In genomic region chr3:46693038-46693896, GRCh38 we compare ENCODE assay signal across 9 cellular contexts. TPM values are rescaled to one million over a fixed set of nuclear protein-coding genes. Genes with fewer than 3 reads are reported as not detected.
A peak's percentile ranks its signal among the peaks of the same experiment; 100 is the strongest.
DNase-seq lines count a peak whose midpoint lies in the region; ATAC-seq, FAIRE-seq and TF ChIP-seq lines count a peak whose summit lies in the region.
"Had no signal": no experiment of that assay in that cellular context is flagged by ENCODE, and none has a peak within 500 bp of the region (broad histone marks: within the 10 kb centered on the region; RNA-seq: fewer than 3 reads in every experiment).

Gene ALS2CL, minus strand, starts transcription at chr3:46693679. Its CDS starts 4,239 bp downstream, at chr3:46689440.

- H3K27me3 ChIP-seq in ovary, result no peaks in the 10 kb centered on the region
- H3K27me3 ChIP-seq in upper lobe of left lung, result no peaks in the 10 kb centered on the region

- peak within 1 kb of the TSS; percentile 28; the same call in 1 of the 2 replicates for H3K4me3 ChIP-seq in GM08714 (ENCODE audit: low read length)
- peak within 1 kb of the TSS; percentile 50 for H3K4me3 ChIP-seq in OCI-LY7 (ENCODE audit: low read depth, low read length, poor library complexity, severe bottlenecking)
- H3K4me3 ChIP-seq in ovary, result peak within 1 kb of the TSS; percentile 38
- peak within 1 kb of the TSS; percentile 60 to 78 (median 70) for H3K4me3 ChIP-seq in upper lobe of left lung

- no peak for TF ChIP-seq POLR2A in ovary (IDR thresholded peaks at IDR 0.05)
- TF ChIP-seq POLR2A in upper lobe of left lung (IDR thresholded peaks at IDR 0.05), result peak in 3 of 4 donors; percentile 62 to 92 (median 82)

- BruUV-seq in OCI-LY7 (replicated peaks; lab: Mats Ljungman, UMichigan), result no TSS peak

- peak; percentile 66 to 73 for ATAC-seq in upper lobe of left lung (ENCODE audit: low FRiP score in 2 of 2)
- ATAC-seq in GM18517 (IDR thresholded peaks at IDR 0.05; ENCODE audit: unreplicated experiment), result no peak

- POLR2A ChIA-PET in OCI-LY7 (lab: Charles Lee), result no interaction called here

- DNase-seq in OCI-LY7 (ENCODE audit: low spot score) (peak; percentile 22), frontal cortex (ENCODE audit: low spot score in 2 of 2) (peak; percentile 55 to 82), ovary (peak; percentile 50 to 68 (median 67)), upper lobe of left lung (peak; percentile 84 to 93), occipital lobe (lab: John Stamatoyannopoulos, UW) (no peak)
- peak; percentile 90 for DNase-seq in activated effector memory CD4-positive, alpha-beta T cell treated with anti-CD3 and anti-CD28 coated beads, Interleukin-2, amount 50 U/mL, for 16 hours

- H3K27ac ChIP-seq in OCI-LY7 (ENCODE audit: low read depth, low read length, poor library complexity, severe bottlenecking) (no peak within 1 kb of the TSS), ovary (peak within 1 kb of the TSS; percentile 73 to 76), upper lobe of left lung (peak within 1 kb of the TSS; percentile 93 to 96 (median 94))

- intact Hi-C loops in OCI-LY7 (cut with micrococcal nuclease; ENCODE audit: unreplicated experiment), result no loop called here
- intact Hi-C loops in ovary (cut with DNase I), result no loop called here

- no peak for FAIRE-seq in frontal cortex (lab: Jason Lieb, UNC)
- FAIRE-seq: endometrium had no signal

- H3K36me3 ChIP-seq in OCI-LY7 (ENCODE audit: insufficient read depth, low read length) (no peaks in the 10 kb centered on the region), ovary (no peaks in the 10 kb centered on the region), upper lobe of left lung (peaks cover 0 to 7% (median 2%) of the 10 kb centered on the region in 4 donors)

- H3K9me3 ChIP-seq in OCI-LY7 (ENCODE audit: low read length) (no peaks in the 10 kb centered on the region), ovary (no peaks in the 10 kb centered on the region), upper lobe of left lung (no peaks in the 10 kb centered on the region)

- H3K4me1 ChIP-seq in OCI-LY7 (ENCODE audit: insufficient read depth, low read length, poor library complexity, severe bottlenecking), result peaks cover 10% of the 10 kb centered on the region
- peaks cover 25% of the 10 kb centered on the region for H3K4me1 ChIP-seq in ovary (ENCODE audit: insufficient read depth)
- peaks cover 67 to 75% (median 71%) of the 10 kb centered on the region in 4 donors for H3K4me1 ChIP-seq in upper lobe of left lung

- no peaks in the 10 kb centered on the region for H4K20me1 ChIP-seq in OCI-LY7 (ENCODE audit: insufficient read depth, low read length)

- no peak within 1 kb of the TSS for H2AFZ ChIP-seq in OCI-LY7 (ENCODE audit: low read length)

- no peak for TF ChIP-seq CTCF in OCI-LY7 (conservative IDR thresholded peaks at IDR 0.05; ENCODE audit: low read length)
- no peak for TF ChIP-seq CTCF in ovary (IDR thresholded peaks at IDR 0.05)
- peak in 1 of 6 experiments; percentile 16 for TF ChIP-seq CTCF in upper lobe of left lung (IDR thresholded peaks at IDR 0.05)

- H3K9me2 ChIP-seq in OCI-LY7 (ENCODE audit: insufficient read depth, low read length), result no peaks in the 10 kb centered on the region

- no peaks in the 10 kb centered on the region for H3K79me2 ChIP-seq in OCI-LY7 (ENCODE audit: insufficient read depth, low read depth, low read length)

- 1 to 4% (median 3%) methylated on average over 28 to 72 of the region's 72 CpGs for WGBS in ovary, 3 donors
- WGBS in upper lobe of left lung, 2 donors, result 1 to 2% methylated on average over 5 to 36 of the region's 72 CpGs

- H3K4me2 ChIP-seq in OCI-LY7 (ENCODE audit: low read length), result peak within 1 kb of the TSS; percentile 65

- TF ChIP-seq EP300 in ovary (IDR thresholded peaks at IDR 0.05), result no peak
- TF ChIP-seq EP300 in upper lobe of left lung (IDR thresholded peaks at IDR 0.05), result peak in 1 of 4 donors; percentile 20

- CTCF ChIA-PET in OCI-LY7 (lab: Charles Lee; ENCODE audit: unreplicated experiment), result no interaction called here

RNA-seq across cellular contexts. Expression of gene ALS2CL, which starts in this region (rescaled TPM):
- total RNA-seq in OCI-LY7 (2014; rRNA removed; shearing (Covaris generic)), result 0.15 and 0.28 TPM in 2 replicates
- total RNA-seq in OCI-LY7 (2022), result 0.07 TPM in 1 of 2 replicates, not detected in the other
- total RNA-seq in frontal cortex, result 1.2 TPM
- total RNA-seq in ovary, result 10 to 100 TPM in 1 of 7 donors, 1 to 10 TPM in 6; 5.7 to 13.2 (median 6.8) TPM
- polyA plus RNA-seq in ovary, result 1 to 10 TPM; 3.3 to 4.9 TPM
- 100 to 1,000 TPM in 2 of 6 donors, 10 to 100 TPM in 4; 54.2 to 299 (median 66.9) TPM for total RNA-seq in upper lobe of left lung
- total RNA-seq in occipital lobe, result 3.9 TPM

Comparison
In these comparisons a context has a peak if more than half of its experiments do, and no peak if none do; other contexts are left out.
1. Peak in DNase-seq, H3K4me3 ChIP-seq and H3K4me2 ChIP-seq in OCI-LY7; RNA of the gene not detected or under 1 TPM.